In the genomic region with DNA sequence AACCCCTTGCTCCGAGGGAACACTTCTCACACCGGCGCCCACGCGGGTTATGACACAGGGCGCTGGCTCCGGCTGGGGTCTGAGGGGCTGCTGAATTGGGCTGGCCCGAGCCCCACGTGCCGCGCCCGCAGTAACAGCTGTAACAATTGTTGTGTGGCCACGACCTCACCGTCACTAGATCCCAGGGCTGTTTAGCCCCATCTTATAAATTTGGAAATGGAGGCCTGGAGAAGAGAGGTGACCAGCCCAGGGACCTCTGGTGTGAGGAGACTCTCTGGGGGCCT, we compare ENCODE assay signal across 1 cellular context.
TF ChIP-seq lines count a peak whose summit lies in the region.

No MANE protein-coding gene starts in this region.

TF ChIP-seq in liver, 16 proteins besides CTCF, POLR2A, EP300 and RAD21 (continued from another document):
- TF ChIP-seq, protein P1, sequence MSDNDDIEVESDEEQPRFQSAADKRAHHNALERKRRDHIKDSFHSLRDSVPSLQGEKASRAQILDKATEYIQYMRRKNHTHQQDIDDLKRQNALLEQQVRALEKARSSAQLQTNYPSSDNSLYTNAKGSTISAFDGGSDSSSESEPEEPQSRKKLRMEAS (IDR thresholded peaks at IDR 0.05) = no peak
- no peak for TF ChIP-seq NR2F2 (IDR thresholded peaks at IDR 0.05)
- TF ChIP-seq RXRA (IDR thresholded peaks at IDR 0.05) = no peak
